Comparison of ENCODE assay signal across 8 cellular contexts in genomic region chr7:42876182-42877068, GRCh38. TPM values are rescaled to one million over a fixed set of nuclear protein-coding genes. Genes with fewer than 3 reads are reported as not detected.
DNase-seq lines count a peak whose midpoint lies in the region; ATAC-seq and TF ChIP-seq lines count a peak whose summit lies in the region.

No MANE protein-coding gene starts in this region.

- DNase-seq in AG08395 (ENCODE audit: low spot score) (peak; percentile 79), NCI-H345 treated with DMSO at 0.1 percent for 48 hours (lab: John Stamatoyannopoulos, UW; ENCODE audit: unreplicated experiment) (peak; percentile 5), esophagus squamous epithelium (lab: John Stamatoyannopoulos, UW) (no peak), uterus (peak; percentile 57 to 67)
- peak; percentile 75 to 80 for DNase-seq in activated CD4-positive, alpha-beta T cell treated with anti-CD3 and anti-CD28 coated beads, Interleukin-2, amount 50 U/mL, for 48 hours

- H3K27ac ChIP-seq in esophagus squamous epithelium, result no peak overlapping the region
- no peak overlapping the region for H3K27ac ChIP-seq in uterus

- H3K9me3 ChIP-seq in esophagus squamous epithelium (no peaks in the 10 kb centered on the region), uterus (no peaks in the 10 kb centered on the region)

- no peaks in the 10 kb centered on the region for H3K4me1 Mint-ChIP-seq in nephron

- H3K36me3 ChIP-seq in esophagus squamous epithelium (no peaks in the 10 kb centered on the region), uterus (no peaks in the 10 kb centered on the region)

- intact Hi-C loops in esophagus squamous epithelium (cut with DNase I) (no loop called here), uterus (cut with DNase I; ENCODE audit: low total_unique reads) (no loop called here)

- no peak for TF ChIP-seq POLR2A in esophagus squamous epithelium (IDR thresholded peaks at IDR 0.05)
- no peak for TF ChIP-seq POLR2A in uterus (IDR thresholded peaks at IDR 0.05)

- no peaks in the 10 kb centered on the region for H3K27me3 Mint-ChIP-seq in nephron (ENCODE audit: low read depth)

- no peaks in the 10 kb centered on the region for H3K36me3 Mint-ChIP-seq in nephron (ENCODE audit: low read depth)

- 28 to 29% methylated on average over 5 of the region's 5 CpGs for WGBS in esophagus squamous epithelium, 2 donors

- no peak overlapping the region for H3K4me3 ChIP-seq in esophagus squamous epithelium
- no peak overlapping the region for H3K4me3 ChIP-seq in uterus

- TF ChIP-seq CTCF in GM12873 (IDR thresholded peaks at IDR 0.05; ENCODE audit: insufficient read depth, low read depth, low read length, missing control alignments) (peak; percentile 82), esophagus squamous epithelium (IDR thresholded peaks at IDR 0.05) (peak; percentile 66 to 85 (median 82)), nephron (IDR thresholded peaks at IDR 0.05; ENCODE audit: unreplicated experiment in 3 of 3) (peak; percentile 74 to 84 (median 83)), uterus (IDR thresholded peaks at IDR 0.05) (peak; percentile 62 to 83 (median 75))

- H3K27ac Mint-ChIP-seq in nephron, result no peak overlapping the region

- H3K9me3 Mint-ChIP-seq in nephron, result no peaks in the 10 kb centered on the region

- H3K27me3 ChIP-seq in esophagus squamous epithelium, result no peaks in the 10 kb centered on the region
- H3K27me3 ChIP-seq in uterus, result no peaks in the 10 kb centered on the region

- H3K4me1 ChIP-seq in esophagus squamous epithelium (no peaks in the 10 kb centered on the region), uterus (no peaks in the 10 kb centered on the region)

- peak; percentile 90 for ATAC-seq in HG02678 (IDR thresholded peaks at IDR 0.05; ENCODE audit: unreplicated experiment)

- H3K4me3 Mint-ChIP-seq in nephron, result no peak overlapping the region

RNA-seq across cellular contexts. Expression of gene C7orf25, which starts 35.4 kb away (rescaled TPM):
- total RNA-seq in esophagus squamous epithelium (1 to 10 TPM; 4.8 to 8.9 (median 7.0) TPM), uterus (10 to 100 TPM in 2 of 4 donors, 1 to 10 TPM in 2; 5.9 to 22.5 (median 11.9) TPM)

RNA-seq across cellular contexts. Expression of gene PSMA2, which starts 55.5 kb away (rescaled TPM):
- 100 to 1,000 TPM in 1 of 4 donors, 10 to 100 TPM in 3; 33.1 to 123 (median 81.4) TPM for total RNA-seq in esophagus squamous epithelium
- 100 to 1,000 TPM in 1 of 4 donors, 10 to 100 TPM in 3; 54.5 to 121 (median 67.2) TPM for total RNA-seq in uterus

RNA-seq across cellular contexts. Expression of gene MRPL32, which starts 55.8 kb away (rescaled TPM):
- 10 to 100 TPM; 48.9 to 61.4 (median 55.8) TPM for total RNA-seq in esophagus squamous epithelium
- total RNA-seq in uterus, result 10 to 100 TPM in 3 of 4 donors, 1 to 10 TPM in 1; 10.0 to 79.4 (median 51.9) TPM
